ENCODE assay signal across 8 cellular contexts in the genomic region with DNA sequence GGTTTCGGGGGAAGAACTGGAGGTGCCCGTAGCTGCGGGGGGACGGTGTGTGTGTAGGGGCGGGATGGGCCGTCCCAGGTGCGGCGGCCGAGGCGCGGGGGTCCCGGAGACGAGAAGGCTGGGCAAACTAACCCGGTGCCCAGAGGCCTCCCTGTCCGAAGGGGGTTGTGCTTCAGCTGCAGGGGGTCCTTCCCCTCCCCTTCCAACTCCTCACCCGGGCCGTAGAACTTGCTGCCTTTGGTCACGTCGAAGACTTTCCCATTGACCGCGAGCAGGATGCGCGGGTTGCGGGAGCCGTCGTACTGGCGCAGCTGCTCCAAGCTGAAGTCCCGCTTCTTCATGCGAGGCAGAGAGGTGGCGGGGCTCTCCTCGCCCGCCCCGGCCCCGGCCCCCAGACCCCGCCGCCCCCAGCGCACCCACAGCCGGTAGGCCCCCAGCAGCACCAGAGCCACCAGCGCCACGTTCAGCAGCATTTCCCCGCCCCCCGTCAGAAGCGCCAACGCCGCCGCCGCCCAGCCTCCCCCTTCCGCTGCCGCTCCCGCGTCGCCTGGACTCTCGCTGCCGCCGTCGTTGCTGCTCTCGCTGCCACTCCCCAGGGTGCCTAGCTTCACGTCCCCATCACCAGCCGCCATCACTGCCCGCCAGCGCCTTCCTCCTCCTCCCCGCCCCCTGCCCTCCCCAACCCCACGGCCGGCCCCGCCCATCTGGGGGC. TPM values are rescaled to one million over a fixed set of nuclear protein-coding genes. Genes with fewer than 3 reads are reported as not detected.
DNase-seq lines count a peak whose midpoint lies in the region; ATAC-seq lines count a peak whose summit lies in the region.

A gene with protein sequence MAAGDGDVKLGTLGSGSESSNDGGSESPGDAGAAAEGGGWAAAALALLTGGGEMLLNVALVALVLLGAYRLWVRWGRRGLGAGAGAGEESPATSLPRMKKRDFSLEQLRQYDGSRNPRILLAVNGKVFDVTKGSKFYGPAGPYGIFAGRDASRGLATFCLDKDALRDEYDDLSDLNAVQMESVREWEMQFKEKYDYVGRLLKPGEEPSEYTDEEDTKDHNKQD (minus strand): TSS at position 655 of the 712 bp plus-strand sequence. CDS start 23 bp downstream, at position 632.

- DNase-seq in GM03348 (ENCODE audit: low spot score) (peak; percentile 44), MG63 (peak; percentile 51), left ventricle myocardium superior (no peak), pulmonary artery endothelial cell (ENCODE audit: low read depth, low spot score) (no peak), ecto neural progenitor cell (ENCODE audit: low spot score) (no peak)
- DNase-seq in activated naive CD8-positive, alpha-beta T cell treated with anti-CD3 and anti-CD28 coated beads for 36 hours, result no peak

- H3K36me3 ChIP-seq in MG63, result peaks cover 39% of the 10 kb centered on the region

- H3K4me1 Mint-ChIP-seq in activated naive CD8-positive, alpha-beta T cell treated with anti-CD3 and anti-CD28 coated beads for 36 hours, result peaks cover 31% of the 10 kb centered on the region

- no peaks in the 10 kb centered on the region for H3K27me3 ChIP-seq in MG63

- H3K4me3 ChIP-seq in MG63, result peak within 1 kb of the TSS; percentile 56

- peaks cover 3% of the 10 kb centered on the region; the same call in 1 of the 2 replicates for H3K9me3 ChIP-seq in MG63

- ATAC-seq in GM21619 (IDR thresholded peaks at IDR 0.05; ENCODE audit: unreplicated experiment) (peak; percentile 5), left ventricle myocardium superior (peak; percentile 1), GM19467 (IDR thresholded peaks at IDR 0.05; ENCODE audit: unreplicated experiment) (no peak)

- intact Hi-C loops in left ventricle myocardium superior (cut with micrococcal nuclease), result loop anchor here (5.0 kb wide), 1 partner anchor 520 kb away; a partner anchor contains a TSS

- H3K9me3 Mint-ChIP-seq in activated naive CD8-positive, alpha-beta T cell treated with anti-CD3 and anti-CD28 coated beads for 36 hours, result peaks cover 2% of the 10 kb centered on the region

- peaks cover 34% of the 10 kb centered on the region for H3K36me3 Mint-ChIP-seq in activated naive CD8-positive, alpha-beta T cell treated with anti-CD3 and anti-CD28 coated beads for 36 hours

- no peaks in the 10 kb centered on the region for H3K27me3 Mint-ChIP-seq in activated naive CD8-positive, alpha-beta T cell treated with anti-CD3 and anti-CD28 coated beads for 36 hours

- peak within 1 kb of the TSS; percentile 89 for H3K27ac Mint-ChIP-seq in activated naive CD8-positive, alpha-beta T cell treated with anti-CD3 and anti-CD28 coated beads for 36 hours

- H3K4me3 Mint-ChIP-seq in activated naive CD8-positive, alpha-beta T cell treated with anti-CD3 and anti-CD28 coated beads for 36 hours, result peak within 1 kb of the TSS; percentile 83

RNA-seq across cellular contexts. Expression of the gene that starts here (rescaled TPM):
- total RNA-seq in MG63 (2014; rRNA removed; shearing (Covaris generic); ENCODE audit: low replicate concordance), result 40.0 and 104 TPM in 2 replicates
- 10 to 100 TPM; 43.8 to 47.0 TPM for total RNA-seq in activated naive CD8-positive, alpha-beta T cell treated with anti-CD3 and anti-CD28 coated beads for 36 hours
- 64.3 TPM for total RNA-seq in left ventricle myocardium superior
- total RNA-seq in pulmonary artery endothelial cell, result 16.7 and 22.3 TPM in 2 replicates

Comparison
In these comparisons a context has a peak if more than half of its experiments do, and no peak if none do; other contexts are left out.
1. DNase-seq: peak in GM03348 (single experiment) and MG63 (single experiment); none in activated naive CD8-positive, alpha-beta T cell treated with anti-CD3 and anti-CD28 coated beads for 36 hours (single experiment), left ventricle myocardium superior (single experiment), pulmonary artery endothelial cell (single experiment) and ecto neural progenitor cell (single experiment).